18 cellular contexts compared by ENCODE assay signal in genomic region chr5:51039915-51040314, GRCh38.
"Had no signal": no experiment of that assay in that cellular context is flagged by ENCODE, and none has a peak within 500 bp of the region (broad histone marks: within the 10 kb centered on the region; RNA-seq: fewer than 3 reads in every experiment).

No MANE protein-coding gene starts in this region.

- DNase-seq: Karpas-422; KG1; MG63; NCI-H1092 treated with DMSO at 0.1 percent for 48 hours; NCI-H1436; NCI-H187; NCI-H2029; NCI-H2081 treated with DMSO at 0.1 percent for 48 hours; NCI-H2227 treated with DMSO at 0.1 percent for 48 hours; NCI-H524; NCI-H526 treated with DMSO at 0.1 percent for 48 hours; NCI-H774; NK-92 treated with Interleukin-12 subunit alpha and Interleukin-12 subunit beta, amount 100 ng/mL, for 24 hours; PC-3; SHP77; SK-N-SH; SW 1271 had no signal

- H3K36me3 ChIP-seq: MG63 had no signal

- H3K4me2 ChIP-seq: SK-N-SH had no signal

- H3K4me3 ChIP-seq: MG63 had no signal

- H3K9ac ChIP-seq: SK-N-SH had no signal

- H3K27me3 ChIP-seq: MG63 had no signal

- H3K27ac ChIP-seq: RWPE1 had no signal

- H3K9me3 ChIP-seq: MG63, SK-N-SH had no signal
